In genomic region chr3:57733790-57734189, GRCh38 we compare ENCODE assay signal across 13 cellular contexts. TPM values are rescaled to one million over a fixed set of nuclear protein-coding genes. Genes with fewer than 3 reads are reported as not detected.
A peak's percentile ranks its signal among the peaks of the same experiment; 100 is the strongest.
DNase-seq lines count a peak whose midpoint lies in the region; ATAC-seq and TF ChIP-seq lines count a peak whose summit lies in the region.
"Had no signal": no experiment of that assay in that cellular context is flagged by ENCODE, and none has a peak within 500 bp of the region (broad histone marks: within the 10 kb centered on the region; RNA-seq: fewer than 3 reads in every experiment).

No MANE protein-coding gene starts in this region.

- H3K4me1 ChIP-seq in RWPE2 (ENCODE audit: insufficient read depth, poor library complexity, severe bottlenecking) (no peaks in the 10 kb centered on the region), mesenchymal stem cell (ENCODE audit: control insufficient read depth, insufficient read depth, low read depth, low read length) (no peaks in the 10 kb centered on the region)
- H3K4me1 ChIP-seq: BLaER1, HAP-1 had no signal

- H3K27me3 ChIP-seq in RWPE2 (ENCODE audit: insufficient read depth, poor library complexity, severe bottlenecking) (no peaks in the 10 kb centered on the region), mesenchymal stem cell (ENCODE audit: control insufficient read depth in 1 of 2, insufficient read depth in 1 of 2, low read length in 2 of 2) (no peaks in the 10 kb centered on the region)
- H3K27me3 ChIP-seq: BLaER1 had no signal

- TF ChIP-seq CTCF in RWPE2 (IDR thresholded peaks at IDR 0.05; ENCODE audit: poor library complexity, severe bottlenecking): no peak
- no peak for TF ChIP-seq CTCF in GM13977 (IDR thresholded peaks at IDR 0.05; ENCODE audit: extremely low read depth, insufficient read depth, missing control alignments)

- ATAC-seq in RWPE2 (ENCODE audit: low read depth): peak; percentile 36; the same call in 1 of the 3 replicates
- ATAC-seq: Panc1 had no signal

- no peak overlapping the region for H3K14ac ChIP-seq in mesenchymal stem cell (ENCODE audit: low read length in 2 of 2)

- no peak overlapping the region for H3K18ac ChIP-seq in mesenchymal stem cell (ENCODE audit: low read depth in 1 of 2, low read length in 2 of 2)

- H3K9me3 ChIP-seq in RWPE2 (ENCODE audit: severe bottlenecking): no peaks in the 10 kb centered on the region
- H3K9me3 ChIP-seq in mesenchymal stem cell (ENCODE audit: control insufficient read depth, low read length): no peaks in the 10 kb centered on the region
- H3K9me3 ChIP-seq: BLaER1, HAP-1 had no signal

- H2BK120ac ChIP-seq in mesenchymal stem cell (ENCODE audit: low read depth, low read length): no peak overlapping the region

- no peak overlapping the region for H4K8ac ChIP-seq in mesenchymal stem cell (ENCODE audit: low read length)

- H3K23ac ChIP-seq in mesenchymal stem cell (ENCODE audit: low read length in 2 of 2): no peak overlapping the region

- no peak overlapping the region for H4K91ac ChIP-seq in mesenchymal stem cell (ENCODE audit: low read length)

- no peak overlapping the region for H3K4ac ChIP-seq in mesenchymal stem cell (ENCODE audit: low read depth in 1 of 2, low read length in 2 of 2)

- H2BK12ac ChIP-seq in mesenchymal stem cell (ENCODE audit: low read length in 2 of 2): no peak overlapping the region

- H2AK5ac ChIP-seq in mesenchymal stem cell (ENCODE audit: low read length, severe bottlenecking): no peak overlapping the region

- no peak overlapping the region for H2BK15ac ChIP-seq in mesenchymal stem cell (ENCODE audit: low read depth, poor library complexity, severe bottlenecking)

- no peak overlapping the region for H3K4me2 ChIP-seq in mesenchymal stem cell (ENCODE audit: low read length, poor library complexity, severe bottlenecking)
- H3K4me2 ChIP-seq: BLaER1 had no signal

- in situ Hi-C loops in GM13977 (cut with MboI; ENCODE audit: low pct_unique_long_range_greater_than_20kb, low sequenced_read_pairs, unreplicated experiment): no loop called here

- H3K9ac ChIP-seq in mesenchymal stem cell (ENCODE audit: low read length): no peak overlapping the region
- H3K9ac ChIP-seq: BLaER1 had no signal

- H3K79me1 ChIP-seq in mesenchymal stem cell (replicated peaks; ENCODE audit: low read length, poor library complexity, severe bottlenecking): no peaks in the 10 kb centered on the region

- H3K36me3 ChIP-seq in RWPE2 (ENCODE audit: low read depth) (no peaks in the 10 kb centered on the region), mesenchymal stem cell (ENCODE audit: control insufficient read depth in 1 of 2, insufficient read depth in 2 of 2, low read depth in 1 of 2, low read length in 2 of 2) (no peaks in the 10 kb centered on the region)
- H3K36me3 ChIP-seq: BLaER1, HAP-1 had no signal

- no peak overlapping the region for H2AFZ ChIP-seq in mesenchymal stem cell (ENCODE audit: low read depth, low read length)

- H3K27ac ChIP-seq in RWPE2 (ENCODE audit: poor library complexity, severe bottlenecking) (no peak overlapping the region), mesenchymal stem cell (ENCODE audit: low read length, poor library complexity, severe bottlenecking) (no peak overlapping the region)
- H3K27ac ChIP-seq: BLaER1 had no signal

- no peak overlapping the region for H2BK5ac ChIP-seq in mesenchymal stem cell (ENCODE audit: low read depth, low read length, poor library complexity, severe bottlenecking)

- H3K4me3 ChIP-seq in RWPE2 (ENCODE audit: severe bottlenecking) (no peak overlapping the region), mesenchymal stem cell (ENCODE audit: insufficient read depth in 1 of 2, low read depth in 1 of 2, low read length in 2 of 2) (no peak overlapping the region)
- H3K4me3 ChIP-seq: BLaER1, HAP-1 had no signal

- peak; percentile 27 for DNase-seq in GM03348 (ENCODE audit: low spot score)
- DNase-seq in RWPE2 (ENCODE audit: low spot score): no peak
- DNase-seq in foreskin melanocyte: peak; percentile 51
- DNase-seq in renal cortical epithelial cell (ENCODE audit: low read depth): peak; percentile 86
- DNase-seq in GM13977 (ENCODE audit: low spot score): no peak
- DNase-seq in mesenchymal stem cell: no peak
- DNase-seq in NCI-H82 (lab: John Stamatoyannopoulos, UW): no peak
- DNase-seq: NCI-H1436, NCI-H2107, Right ventricle myocardium superior had no signal

- WGBS in mesenchymal stem cell: 48% methylated on average over 2 of the region's 2 CpGs

RNA-seq across cellular contexts. Expression of gene SLMAP, which starts 22.3 kb away (rescaled TPM):
- total RNA-seq in renal cortical epithelial cell: 61.5 and 130 TPM in 2 replicates
- polyA plus RNA-seq in mesenchymal stem cell (2013, experiment 1 of 2): 29.6 TPM
- polyA plus RNA-seq in mesenchymal stem cell (2013, experiment 2 of 2): 29.2 TPM

RNA-seq across cellular contexts. Expression of gene DENND6A, which starts 40.9 kb away (rescaled TPM):
- 26.7 and 32.6 TPM in 2 replicates for total RNA-seq in renal cortical epithelial cell
- 11.0 TPM for polyA plus RNA-seq in mesenchymal stem cell (2013, experiment 1 of 2)
- 13.2 TPM for polyA plus RNA-seq in mesenchymal stem cell (2013, experiment 2 of 2)

Comparison
In these comparisons a context has a peak if more than half of its experiments do, and no peak if none do; other contexts are left out.
1. DNase-seq: peak in GM03348 (single experiment), foreskin melanocyte (single experiment) and renal cortical epithelial cell (single experiment); none in RWPE2 (single experiment), GM13977 (single experiment), mesenchymal stem cell (single experiment) and NCI-H82 (single experiment).